In genomic region chr3:11638669-11639402, GRCh38 we compare ENCODE assay signal across 1 cellular context.
A peak's percentile ranks its signal among the peaks of the same experiment; 100 is the strongest.
TF ChIP-seq lines count a peak whose summit lies in the region.

No MANE protein-coding gene starts in this region.

TF ChIP-seq in HEK293, 187 proteins besides CTCF, POLR2A, EP300 and RAD21 (continued from another document and continues in another):
- TF ChIP-seq OSR2 (tag by site-specific recombination; IDR thresholded peaks at IDR 0.05), result peak; percentile 35; the same call in 1 of the 2 replicates
- no peak for TF ChIP-seq ZNF621 (tag by site-specific recombination; IDR thresholded peaks at IDR 0.05)
- TF ChIP-seq ZNF391 (tag by site-specific recombination; IDR thresholded peaks at IDR 0.05; ENCODE audit: borderline replicate concordance, low read depth), result no peak
- TF ChIP-seq ZNF169 (tag by site-specific recombination; IDR thresholded peaks at IDR 0.05), result no peak
- TF ChIP-seq ZNF623 (tag by site-specific recombination; IDR thresholded peaks at IDR 0.05), result no peak
- TF ChIP-seq ZNF157 (tag by site-specific recombination; IDR thresholded peaks at IDR 0.05), result no peak
- 0 out of 2 replicates have a peak, but pooled peaks have one; percentile 34 for TF ChIP-seq YY1 (tag by site-specific recombination; IDR thresholded peaks at IDR 0.05)
- TF ChIP-seq ZBTB26 (tag by site-specific recombination; optimal IDR thresholded peaks at IDR 0.05), result no peak
- TF ChIP-seq ATF2 (tag by site-specific recombination; IDR thresholded peaks at IDR 0.05; ENCODE audit: low read depth), result peak; percentile 63
- TF ChIP-seq PRDM4 (tag by site-specific recombination; IDR thresholded peaks at IDR 0.05), result no peak
- TF ChIP-seq PRDM10 (tag by site-specific recombination; IDR thresholded peaks at IDR 0.05), result no peak
- no peak for TF ChIP-seq ZSCAN23 (tag by site-specific recombination; IDR thresholded peaks at IDR 0.05)
- TF ChIP-seq PRDM6 (tag by site-specific recombination; IDR thresholded peaks at IDR 0.05), result peak; percentile 78
- TF ChIP-seq ZNF114 (tag by site-specific recombination; IDR thresholded peaks at IDR 0.05), result no peak
- TF ChIP-seq ZNF677 (tag by site-specific recombination; IDR thresholded peaks at IDR 0.05), result no peak
- TF ChIP-seq ZFP69B (tag by site-specific recombination; IDR thresholded peaks at IDR 0.05), result no peak
- TF ChIP-seq ZFHX2 (tag by site-specific recombination; conservative IDR thresholded peaks at IDR 0.05), result no peak
- TF ChIP-seq KLF8 (tag by site-specific recombination; IDR thresholded peaks at IDR 0.05), result no peak
- TF ChIP-seq ZBTB7A (tag by site-specific recombination; IDR thresholded peaks at IDR 0.05; ENCODE audit: low read depth), result no peak
- TF ChIP-seq ZNF148 (tag by site-specific recombination; IDR thresholded peaks at IDR 0.05; ENCODE audit: borderline replicate concordance), result no peak
- no peak for TF ChIP-seq ZNF174 (tag by site-specific recombination; IDR thresholded peaks at IDR 0.05)
- TF ChIP-seq PATZ1 (tag by site-specific recombination; IDR thresholded peaks at IDR 0.05), result 0 out of 2 replicates have a peak, but pooled peaks have one; percentile 9
- no peak for TF ChIP-seq SCRT1 (tag by site-specific recombination; IDR thresholded peaks at IDR 0.05; ENCODE audit: borderline replicate concordance)
- TF ChIP-seq ZBTB20 (tag by site-specific recombination; IDR thresholded peaks at IDR 0.05), result 0 out of 2 replicates have a peak, but pooled peaks have one; percentile 21
- TF ChIP-seq ZNF335 (tag by site-specific recombination; conservative IDR thresholded peaks at IDR 0.05), result no peak
- TF ChIP-seq ZNF19 (tag by site-specific recombination; IDR thresholded peaks at IDR 0.05; ENCODE audit: low read depth), result no peak
- TF ChIP-seq ZNF398 (tag by site-specific recombination; IDR thresholded peaks at IDR 0.05), result no peak
- no peak for TF ChIP-seq ZBTB21 (tag by site-specific recombination; IDR thresholded peaks at IDR 0.05)
- TF ChIP-seq ZNF561 (tag by site-specific recombination; IDR thresholded peaks at IDR 0.05; ENCODE audit: borderline replicate concordance), result no peak
- TF ChIP-seq ZXDB (tag by site-specific recombination; IDR thresholded peaks at IDR 0.05), result 0 out of 2 replicates have a peak, but pooled peaks have one; percentile 24
- no peak for TF ChIP-seq GLIS1 (tag by site-specific recombination; IDR thresholded peaks at IDR 0.05)
- TF ChIP-seq ZNF214 (tag by site-specific recombination; IDR thresholded peaks at IDR 0.05; ENCODE audit: borderline replicate concordance), result no peak
- TF ChIP-seq ZNF223 (tag by site-specific recombination; IDR thresholded peaks at IDR 0.05), result no peak
- no peak for TF ChIP-seq WT1 (tag by site-specific recombination; IDR thresholded peaks at IDR 0.05)
- TF ChIP-seq ZNF776 (tag by site-specific recombination; IDR thresholded peaks at IDR 0.05; ENCODE audit: borderline replicate concordance), result no peak
- TF ChIP-seq ZNF558 (tag by site-specific recombination; IDR thresholded peaks at IDR 0.05), result no peak
- no peak for TF ChIP-seq ZNF555 (tag by site-specific recombination; conservative IDR thresholded peaks at IDR 0.05)
- TF ChIP-seq ZNF211 (tag by site-specific recombination; IDR thresholded peaks at IDR 0.05; ENCODE audit: low read depth), result no peak
- no peak for TF ChIP-seq ZFP41 (tag by site-specific recombination; IDR thresholded peaks at IDR 0.05; ENCODE audit: borderline replicate concordance)
- TF ChIP-seq HOXC10 (CRISPR knock-in tag; IDR thresholded peaks at IDR 0.05), result no peak
- TF ChIP-seq HOXA7 (CRISPR knock-in tag; IDR thresholded peaks at IDR 0.05; ENCODE audit: borderline replicate concordance), result no peak
